ENCODE assay signal across 16 cellular contexts in the genomic region with DNA sequence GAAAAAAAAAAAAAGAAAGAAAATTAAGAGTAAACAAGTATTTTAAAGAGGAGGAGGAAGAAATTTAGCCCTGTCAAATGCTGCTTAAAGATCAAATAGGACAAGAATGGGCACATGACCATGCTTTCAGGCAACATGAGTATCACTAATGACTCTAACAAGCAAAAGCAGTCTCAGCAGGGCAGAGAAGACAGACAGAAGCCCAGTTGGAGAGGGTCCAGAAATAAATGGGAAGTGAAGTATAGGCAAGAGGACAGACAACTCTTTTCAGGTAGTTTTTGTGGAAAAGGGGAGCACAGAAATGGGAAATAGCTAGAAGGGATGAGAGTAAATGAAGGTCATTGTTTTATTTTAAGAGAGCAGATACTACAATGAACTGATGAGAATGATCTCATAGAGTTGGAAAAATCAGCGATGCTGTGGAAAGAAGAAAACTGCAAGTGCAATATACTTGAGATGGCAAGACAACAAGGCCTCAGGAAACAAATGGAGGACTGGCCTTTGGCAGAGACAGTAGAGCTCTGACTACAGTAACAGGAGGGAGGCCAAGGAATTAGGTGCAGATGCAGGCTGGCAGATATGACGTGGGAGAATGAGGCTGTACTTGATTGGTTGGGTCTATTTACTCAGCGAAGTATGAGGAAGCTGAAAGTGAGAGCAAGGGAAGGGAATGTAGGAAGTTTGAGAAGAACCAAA. TPM values are rescaled to one million over a fixed set of nuclear protein-coding genes. Genes with fewer than 3 reads are reported as not detected.
DNase-seq lines count a peak whose midpoint lies in the region; ATAC-seq and TF ChIP-seq lines count a peak whose summit lies in the region.
"Had no signal": no experiment of that assay in that cellular context is flagged by ENCODE, and none has a peak within 500 bp of the region (broad histone marks: within the 10 kb centered on the region; RNA-seq: fewer than 3 reads in every experiment).

No MANE protein-coding gene starts in this region.

- H3K9me3 ChIP-seq in body of pancreas: no peaks in the 10 kb centered on the region
- H3K9me3 ChIP-seq: ovary, tibial artery had no signal

- H3K4me1 ChIP-seq in body of pancreas: no peaks in the 10 kb centered on the region
- H3K4me1 ChIP-seq: tibial artery had no signal

- peak; percentile 81 for DNase-seq in AG10803 (ENCODE audit: low read depth)
- DNase-seq in H4 (ENCODE audit: low spot score): peak; percentile 28
- peak in 3 of 4 donors; percentile 13 to 46 (median 36) for DNase-seq in body of pancreas
- DNase-seq in SHP77 treated with DMSO at 0.1 percent for 48 hours (lab: John Stamatoyannopoulos, UW): no peak
- DNase-seq in germinal center (ENCODE audit: low spot score): no peak
- no peak for DNase-seq in GOT3 (lab: John Stamatoyannopoulos, UW)
- no peak for DNase-seq in NCI-H748 (lab: John Stamatoyannopoulos, UW; ENCODE audit: unreplicated experiment)
- DNase-seq: activated CD4-positive, alpha-beta T cell treated with anti-CD3 and anti-CD28 coated beads for 4 hours; activated T-cell treated with anti-CD3 and anti-CD28 coated beads, Interleukin-2, amount 50 U/mL, for 24 hours; NCI-H1436 treated with DMSO at 0.1 percent for 48 hours; NCI-H524 treated with DMSO at 0.1 percent for 48 hours; ovary; T-helper 2 cell; tibial artery had no signal

- no peak overlapping the region for H3K4me3 ChIP-seq in AG10803 (ENCODE audit: low read length)
- no peak overlapping the region for H3K4me3 ChIP-seq in body of pancreas
- H3K4me3 ChIP-seq: ovary, tibial artery had no signal

- WGBS in body of pancreas, 2 donors: 56 to 58% methylated on average over 3 of the region's 3 CpGs

- no peaks in the 10 kb centered on the region for H3K36me3 ChIP-seq in body of pancreas (replicated peaks in 1 of 2; ENCODE audit: insufficient read depth in 1 of 2, low read depth in 2 of 2)
- H3K36me3 ChIP-seq: ovary, tibial artery had no signal

- intact Hi-C loops in body of pancreas (cut with DNase I): no loop called here

- H3K27me3 ChIP-seq in body of pancreas (no peaks in the 10 kb centered on the region), layer of hippocampus (ENCODE audit: control insufficient read depth, insufficient read depth, low read length) (no peaks in the 10 kb centered on the region)
- H3K27me3 ChIP-seq: ovary, tibial artery had no signal

- TF ChIP-seq POLR2A in body of pancreas (IDR thresholded peaks at IDR 0.05): peak in 1 of 3 donors; percentile 35

- no peak for TF ChIP-seq CTCF in AG10803 (conservative IDR thresholded peaks at IDR 0.05; ENCODE audit: low read length)
- TF ChIP-seq CTCF in body of pancreas (IDR thresholded peaks at IDR 0.05): no peak

- ATAC-seq in body of pancreas: peak; percentile 87

- H3K27ac ChIP-seq in body of pancreas: peak overlapping the region in 3 of 4 donors; percentile 49 to 65 (median 55)
- peak overlapping the region; percentile 93 for H3K27ac ChIP-seq in layer of hippocampus (ENCODE audit: low read depth, low read length)
- H3K27ac ChIP-seq: ovary, RWPE1, tibial artery had no signal

RNA-seq across cellular contexts. Expression of gene KIF6, which starts 40.3 kb away (rescaled TPM):
- 2.0 and 2.2 TPM in 2 replicates for total RNA-seq in H4 (2014; rRNA removed; shearing (Covaris generic))
- not detected for total RNA-seq in body of pancreas

Comparison
In these comparisons a context has a peak if more than half of its experiments do, and no peak if none do; other contexts are left out.
1. DNase-seq: peak in AG10803 (single experiment), H4 (single experiment) and body of pancreas (3 of 4); none in SHP77 treated with DMSO at 0.1 percent for 48 hours (single experiment), germinal center (single experiment), GOT3 (single experiment) and NCI-H748 (single experiment).